In the genomic region with DNA sequence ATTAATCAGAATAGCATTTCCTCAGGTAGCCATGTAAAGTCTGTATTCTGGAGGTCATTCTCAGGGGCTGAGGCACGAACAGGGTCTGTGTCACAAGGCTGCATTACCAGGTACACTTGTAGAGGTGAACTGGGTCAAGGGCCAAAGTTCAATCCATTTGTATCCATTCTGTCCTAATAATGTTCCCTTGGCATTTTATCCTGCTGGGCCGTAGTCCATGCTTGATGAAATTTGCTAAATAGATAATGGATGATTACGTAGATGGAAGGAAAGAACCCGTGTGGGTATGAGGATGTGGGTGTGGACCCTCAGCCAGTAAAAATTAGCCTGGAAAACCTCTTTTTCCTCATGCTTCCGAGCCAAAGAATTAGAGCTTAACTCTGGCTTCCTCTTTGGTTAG, we compare ENCODE assay signal across 23 cellular contexts.
"Had no signal": no experiment of that assay in that cellular context is flagged by ENCODE, and none has a peak within 500 bp of the region (broad histone marks: within the 10 kb centered on the region; RNA-seq: fewer than 3 reads in every experiment).

No MANE protein-coding gene starts in this region.

- H3K27me3 ChIP-seq: gastrocnemius medialis, left lung, ovary, tibial nerve, upper lobe of left lung had no signal

- DNase-seq: effector CD8-positive, alpha-beta T cell; endodermal cell; foreskin fibroblast; gastrocnemius medialis; head of caudate nucleus; left lung; natural killer cell; occipital lobe; ovary; posterior cingulate gyrus; psoas muscle; stimulated activated CD4-positive, alpha-beta T cell treated with anti-CD3 and anti-CD28 coated beads, Interleukin-2, amount 100 ng/mL, for 48 hours; stimulated activated naive B cell treated with anti-CD40 and anti-IgM and Interleukin-4, amounts not matched to agents 10 μg/mL and 1 μg/mL and 100 μg/mL, for 72 hours; upper lobe of left lung had no signal

- H3K9me3 ChIP-seq: gastrocnemius medialis, left lung, ovary, psoas muscle, thoracic aorta, tibial nerve, upper lobe of left lung had no signal

- H3K27ac ChIP-seq: epithelial cell of prostate, gastrocnemius medialis, left lung, ovary, psoas muscle, thoracic aorta, tibial nerve, upper lobe of left lung had no signal

- ATAC-seq: esophagus mucosa; gastrocnemius medialis; left lung; natural killer cell; psoas muscle; sciatic nerve; stimulated activated naive B cell treated with anti-CD40 and anti-IgM and Interleukin-4, amounts not matched to agents 10 μg/mL and 1 μg/mL and 100 μg/mL, for 72 hours had no signal

- H3K4me3 ChIP-seq: gastrocnemius medialis, left lung, lung, ovary, psoas muscle, thoracic aorta, tibial nerve, upper lobe of left lung had no signal

- FAIRE-seq: colon, keratinocyte, urothelium cell line had no signal

- H3K4me1 ChIP-seq: gastrocnemius medialis, left lung, psoas muscle, tibial nerve, upper lobe of left lung had no signal

- H3K36me3 ChIP-seq: gastrocnemius medialis, left lung, ovary, thoracic aorta, tibial nerve, upper lobe of left lung had no signal
